In the genomic region with DNA sequence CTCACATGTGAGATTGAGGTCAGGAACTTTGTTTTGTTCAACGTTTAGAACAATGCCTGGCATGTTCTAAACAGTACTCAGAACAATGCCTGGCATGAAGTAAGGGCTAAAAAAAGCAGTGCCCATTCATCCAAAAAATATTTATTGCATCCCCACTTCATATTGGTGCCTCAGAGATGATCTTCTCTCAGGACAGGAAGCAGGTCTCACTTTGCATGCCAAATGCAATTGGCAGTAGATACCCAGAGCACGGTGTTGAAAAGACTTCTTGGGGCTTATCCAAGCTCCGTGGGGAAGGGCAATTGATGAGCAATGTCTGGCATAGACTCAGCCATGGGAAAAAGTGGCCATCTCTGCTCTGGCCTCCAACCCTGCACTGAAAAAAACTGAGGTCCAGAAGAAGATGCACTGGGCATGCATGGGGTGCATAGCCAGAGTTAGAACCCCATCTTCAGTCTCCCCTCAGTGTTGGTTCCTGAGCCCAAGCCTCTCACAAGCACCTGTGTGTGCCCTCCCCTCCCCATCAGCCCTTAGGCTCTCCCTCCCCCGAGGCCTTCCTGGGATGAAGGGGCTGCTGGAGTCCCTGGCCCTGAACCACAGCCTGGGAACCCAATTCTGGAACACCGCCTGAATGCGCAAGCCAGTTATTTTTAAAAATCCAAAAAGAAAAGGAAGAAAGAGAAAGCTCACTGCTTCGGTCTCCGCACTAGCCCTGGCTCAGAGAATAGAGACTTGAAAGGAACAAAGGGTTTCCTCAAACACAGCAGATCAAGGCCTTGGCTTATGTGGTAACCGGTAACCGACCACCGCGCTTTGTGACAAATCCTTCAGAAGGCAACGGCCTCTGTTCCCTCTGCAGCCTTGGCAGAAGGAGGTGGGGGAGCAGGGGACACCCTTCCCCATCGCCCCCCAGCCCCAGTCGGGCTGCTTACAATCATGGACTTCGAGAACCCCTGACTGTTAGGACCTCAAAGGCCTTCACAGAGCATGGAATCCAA, we compare ENCODE assay signal across 9 cellular contexts.
DNase-seq lines count a peak whose midpoint lies in the region; ATAC-seq, FAIRE-seq and TF ChIP-seq lines count a peak whose summit lies in the region.
"Had no signal": no experiment of that assay in that cellular context is flagged by ENCODE, and none has a peak within 500 bp of the region (broad histone marks: within the 10 kb centered on the region; RNA-seq: fewer than 3 reads in every experiment).

No MANE protein-coding gene starts in this region.

- peaks cover 27% of the 10 kb centered on the region for H3K4me1 Mint-ChIP-seq in stimulated activated naive CD8-positive, alpha-beta T cell treated with anti-CD3 and anti-CD28 coated beads, Interleukin-15, amount 100 ng/mL, for 72 hours
- H3K4me1 Mint-ChIP-seq in MCF 10A (ENCODE audit: insufficient read depth, unreplicated experiment): peaks cover 43% of the 10 kb centered on the region

- no peak for TF ChIP-seq RAD21 in HepG2 (CRISPR knock-in tag; IDR thresholded peaks at IDR 0.05)

- H3K4me3 Mint-ChIP-seq in stimulated activated naive CD8-positive, alpha-beta T cell treated with anti-CD3 and anti-CD28 coated beads, Interleukin-15, amount 100 ng/mL, for 72 hours: peak overlapping the region; percentile 16 to 63
- H3K4me3 Mint-ChIP-seq in MCF 10A (ENCODE audit: unreplicated experiment): no peak overlapping the region

- no peak for TF ChIP-seq EP300 in HepG2 (IDR thresholded peaks at IDR 0.05; ENCODE audit: low read depth in 2 of 2, low read length in 2 of 2)
- TF ChIP-seq EP300 in HepG2 (CRISPR knock-in tag; IDR thresholded peaks at IDR 0.05; ENCODE audit: borderline replicate concordance): no peak

- DNase-seq in stimulated activated naive CD8-positive, alpha-beta T cell treated with anti-CD3 and anti-CD28 coated beads, Interleukin-15, amount 100 ng/mL, for 72 hours: peak in 1 of 2 donors; percentile 11
- DNase-seq in stimulated activated naive CD8-positive, alpha-beta T cell treated with anti-CD3 and anti-CD28 coated beads, Interleukin-15, Interleukin-2, amounts not matched to agents 100 U/mL and 50 U/mL, for 24 hours: no peak
- peak; percentile 92 for DNase-seq in MCF 10A (ENCODE audit: unreplicated experiment)
- DNase-seq in HepG2 (ENCODE audit: low spot score): no peak
- DNase-seq in iPS-NIHi7 (ENCODE audit: extremely low spot score): no peak
- DNase-seq in NCI-H1694 (lab: John Stamatoyannopoulos, UW): no peak
- DNase-seq: KG1 had no signal

- BruUV-seq in MCF 10A (replicated peaks; lab: Mats Ljungman, UMichigan) (no TSS peak), HepG2 (replicated peaks; lab: Mats Ljungman, UMichigan) (no TSS peak)

- peaks cover 41% of the 10 kb centered on the region for H3K4me1 ChIP-seq in HepG2 (ENCODE audit: insufficient read depth, low read length)

- no peak overlapping the region for H3K27ac Mint-ChIP-seq in stimulated activated naive CD8-positive, alpha-beta T cell treated with anti-CD3 and anti-CD28 coated beads, Interleukin-15, amount 100 ng/mL, for 72 hours
- no peak overlapping the region for H3K27ac Mint-ChIP-seq in MCF 10A (ENCODE audit: low read depth, unreplicated experiment)

- H3K79me2 ChIP-seq in HepG2 (ENCODE audit: insufficient read depth, low read length): no peaks in the 10 kb centered on the region

- FAIRE-seq in HepG2 (lab: Jason Lieb, UNC): no peak

- TF ChIP-seq CTCF in MCF 10A (IDR thresholded peaks at IDR 0.05; ENCODE audit: unreplicated experiment) (no peak), HepG2 (CRISPR knock-in tag; IDR thresholded peaks at IDR 0.05) (no peak)

- no peak overlapping the region for H3K4me3 ChIP-seq in HepG2 (replicated peaks in 1 of 3; ENCODE audit: insufficient read depth in 1 of 3, low read depth in 2 of 3, low read length in 3 of 3)

- peaks cover 0 to 8% of the 10 kb centered on the region in 2 donors for H3K9me3 Mint-ChIP-seq in stimulated activated naive CD8-positive, alpha-beta T cell treated with anti-CD3 and anti-CD28 coated beads, Interleukin-15, amount 100 ng/mL, for 72 hours
- no peaks in the 10 kb centered on the region for H3K9me3 Mint-ChIP-seq in MCF 10A (ENCODE audit: unreplicated experiment)

- no peaks in the 10 kb centered on the region for H4K20me1 ChIP-seq in HepG2 (ENCODE audit: insufficient read depth, low read length)

- no peak overlapping the region for H3K27ac ChIP-seq in HepG2 (ENCODE audit: extremely low read length, insufficient read depth, low read length)

- TF ChIP-seq POLR2A in HepG2 (IDR thresholded peaks at IDR 0.05; ENCODE audit: insufficient read depth in 1 of 2, low read depth in 2 of 2, low read length in 2 of 2): no peak

- intact Hi-C loops in MCF 10A (cut with micrococcal nuclease): no loop called here
- intact Hi-C loops in HepG2 (cut with micrococcal nuclease; ENCODE audit: unreplicated experiment): no loop called here

- WGBS in HepG2 (ENCODE audit: low lambda C conversion rate): 40% methylated on average over 16 of the region's 16 CpGs

- peaks cover 85% of the 10 kb centered on the region for H3K27me3 Mint-ChIP-seq in stimulated activated naive CD8-positive, alpha-beta T cell treated with anti-CD3 and anti-CD28 coated beads, Interleukin-15, amount 100 ng/mL, for 72 hours
- H3K27me3 Mint-ChIP-seq in MCF 10A (ENCODE audit: insufficient read depth, unreplicated experiment): no peaks in the 10 kb centered on the region

- no peak overlapping the region for H3K4me2 ChIP-seq in HepG2 (ENCODE audit: low read depth, low read length)

- H3K27me3 ChIP-seq in HepG2 (ENCODE audit: control insufficient read depth in 1 of 2, insufficient read depth in 2 of 2, low read length in 2 of 2): no peaks in the 10 kb centered on the region

- H3K9ac ChIP-seq in HepG2 (ENCODE audit: insufficient read depth, low read depth, low read length): no peak overlapping the region

- H3K36me3 Mint-ChIP-seq in MCF 10A (ENCODE audit: insufficient read depth, unreplicated experiment): no peaks in the 10 kb centered on the region

- in situ Hi-C loops in HepG2 (cut with HindIII; ENCODE audit: extremely low pct_ligation_motif_present, low pct_unique_long_range_greater_than_20kb): no loop called here

- CTCF ChIA-PET in MCF 10A (lab: Yijun Ruan, JAX) (interaction anchor here (1.0 to 1.4 kb wide), 2 partner anchors 18 to 40 kb away, joined by 4 to 6 read pairs; no protein-coding TSS in a partner anchor), HepG2 (lab: Yijun Ruan, JAX; ENCODE audit: low intra/inter-chr PET ratio, low total read pairs) (no interaction called here)

- peak; percentile 71 for ATAC-seq in stimulated activated naive CD8-positive, alpha-beta T cell treated with anti-CD3 and anti-CD28 coated beads, Interleukin-15, amount 100 ng/mL, for 72 hours
- ATAC-seq in stimulated activated naive CD8-positive, alpha-beta T cell treated with anti-CD3 and anti-CD28 coated beads, Interleukin-15, Interleukin-2, amounts not matched to agents 100 U/mL and 50 U/mL, for 24 hours: no peak
- ATAC-seq in HepG2: 0 out of 3 replicates have a peak, but pooled peaks have one; percentile 22
- no peak for ATAC-seq in GM19328 (IDR thresholded peaks at IDR 0.05; ENCODE audit: unreplicated experiment)
- no peak for ATAC-seq in HG03159 (IDR thresholded peaks at IDR 0.05; ENCODE audit: unreplicated experiment)

- no peaks in the 10 kb centered on the region for H3K36me3 ChIP-seq in HepG2 (replicated peaks in 1 of 2; ENCODE audit: control insufficient read depth in 1 of 2, insufficient read depth in 2 of 2, low read length in 2 of 2)

- H3K9me3 ChIP-seq in HepG2 (ENCODE audit: low read length): no peaks in the 10 kb centered on the region

- H2AFZ ChIP-seq in HepG2 (ENCODE audit: low read length): no peak overlapping the region

- POLR2A ChIA-PET in MCF 10A (lab: Yijun Ruan, JAX): interaction anchor here (0.6 to 1.4 kb wide), 6 partner anchors 11 to 655 kb away, joined by 3 to 5 read pairs (median 4); no protein-coding TSS in a partner anchor
- POLR2A ChIA-PET in HepG2 (lab: Yijun Ruan, JAX): interaction anchor here (1.1 kb wide), 1 partner anchor 12 kb away, joined by 4 read pairs; no protein-coding TSS in a partner anchor

TF ChIP-seq in HepG2, 621 proteins besides CTCF, POLR2A, EP300 and RAD21 (continues in another document):
- TF ChIP-seq ZNF441 (CRISPR knock-in tag; IDR thresholded peaks at IDR 0.05; ENCODE audit: borderline replicate concordance): no peak
- TF ChIP-seq, protein P1, sequence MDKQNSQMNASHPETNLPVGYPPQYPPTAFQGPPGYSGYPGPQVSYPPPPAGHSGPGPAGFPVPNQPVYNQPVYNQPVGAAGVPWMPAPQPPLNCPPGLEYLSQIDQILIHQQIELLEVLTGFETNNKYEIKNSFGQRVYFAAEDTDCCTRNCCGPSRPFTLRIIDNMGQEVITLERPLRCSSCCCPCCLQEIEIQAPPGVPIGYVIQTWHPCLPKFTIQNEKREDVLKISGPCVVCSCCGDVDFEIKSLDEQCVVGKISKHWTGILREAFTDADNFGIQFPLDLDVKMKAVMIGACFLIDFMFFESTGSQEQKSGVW (CRISPR knock-in tag; IDR thresholded peaks at IDR 0.05; ENCODE audit: borderline replicate concordance): no peak
- no peak for TF ChIP-seq ZNF629 (CRISPR knock-in tag; conservative IDR thresholded peaks at IDR 0.05)
- no peak for TF ChIP-seq GTF3A (CRISPR knock-in tag; conservative IDR thresholded peaks at IDR 0.05)
- TF ChIP-seq U2AF1 (optimal IDR thresholded peaks at IDR 0.05; ENCODE audit: low read depth, low read length): peak; percentile 54
- TF ChIP-seq, protein P2, sequence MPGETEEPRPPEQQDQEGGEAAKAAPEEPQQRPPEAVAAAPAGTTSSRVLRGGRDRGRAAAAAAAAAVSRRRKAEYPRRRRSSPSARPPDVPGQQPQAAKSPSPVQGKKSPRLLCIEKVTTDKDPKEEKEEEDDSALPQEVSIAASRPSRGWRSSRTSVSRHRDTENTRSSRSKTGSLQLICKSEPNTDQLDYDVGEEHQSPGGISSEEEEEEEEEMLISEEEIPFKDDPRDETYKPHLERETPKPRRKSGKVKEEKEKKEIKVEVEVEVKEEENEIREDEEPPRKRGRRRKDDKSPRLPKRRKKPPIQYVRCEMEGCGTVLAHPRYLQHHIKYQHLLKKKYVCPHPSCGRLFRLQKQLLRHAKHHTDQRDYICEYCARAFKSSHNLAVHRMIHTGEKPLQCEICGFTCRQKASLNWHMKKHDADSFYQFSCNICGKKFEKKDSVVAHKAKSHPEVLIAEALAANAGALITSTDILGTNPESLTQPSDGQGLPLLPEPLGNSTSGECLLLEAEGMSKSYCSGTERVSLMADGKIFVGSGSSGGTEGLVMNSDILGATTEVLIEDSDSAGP (CRISPR knock-in tag; IDR thresholded peaks at IDR 0.05; ENCODE audit: borderline replicate concordance): 0 out of 2 replicates have a peak, but pooled peaks have one; percentile 15
- TF ChIP-seq NR3C1 (CRISPR knock-in tag; IDR thresholded peaks at IDR 0.05): no peak

Comparison
In these comparisons a context has a peak if more than half of its experiments do, and no peak if none do; other contexts are left out.
1. ATAC-seq: peak in stimulated activated naive CD8-positive, alpha-beta T cell treated with anti-CD3 and anti-CD28 coated beads, Interleukin-15, amount 100 ng/mL, for 72 hours (single experiment) and HepG2 (single experiment); none in stimulated activated naive CD8-positive, alpha-beta T cell treated with anti-CD3 and anti-CD28 coated beads, Interleukin-15, Interleukin-2, amounts not matched to agents 100 U/mL and 50 U/mL, for 24 hours (single experiment), GM19328 (single experiment) and HG03159 (single experiment).